11 cellular contexts compared by ENCODE assay signal in the genomic region with DNA sequence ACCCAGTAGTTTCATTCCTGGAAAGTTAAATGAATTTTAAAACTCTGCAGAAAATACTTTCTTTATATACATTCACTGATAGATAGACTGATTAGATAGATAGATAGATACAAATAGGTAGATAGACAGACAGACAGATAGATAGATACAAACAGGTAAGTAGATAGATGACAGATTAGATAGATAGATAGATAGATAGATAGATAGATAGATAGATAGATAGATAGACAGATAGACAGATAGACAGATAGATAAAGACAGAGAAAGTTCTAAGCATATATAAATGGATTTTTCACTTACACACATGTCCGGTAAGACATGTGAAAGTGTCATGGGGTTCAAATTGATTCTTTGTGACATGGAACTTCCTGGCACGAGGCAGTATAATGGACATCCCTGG.
"Had no signal": no experiment of that assay in that cellular context is flagged by ENCODE, and none has a peak within 500 bp of the region (broad histone marks: within the 10 kb centered on the region; RNA-seq: fewer than 3 reads in every experiment).

No MANE protein-coding gene starts in this region.

- H3K4me2 ChIP-seq: GM23338 had no signal

- H2AFZ ChIP-seq: GM23248, GM23338 had no signal

- DNase-seq: GM23248, GOT3, H7, H9, HCEC 1CT, HFFc6 had no signal

- H3K4me1 ChIP-seq: HAP-1 had no signal

- H3K27ac ChIP-seq: GM23248 had no signal

- H3K4me3 ChIP-seq: GM23248, GM23338, HAP-1 had no signal

- H3K9ac ChIP-seq: GM23248 had no signal

- ATAC-seq: GM23338, HCT116 had no signal

- FAIRE-seq: H1, H54 had no signal

- H3K36me3 ChIP-seq: HAP-1 had no signal

- H3K9me3 ChIP-seq: HAP-1 had no signal
